ENCODE assay signal across 20 cellular contexts in genomic region chr3:128448491-128448890, GRCh38. TPM values are rescaled to one million over a fixed set of nuclear protein-coding genes. Genes with fewer than 3 reads are reported as not detected.
DNase-seq lines count a peak whose midpoint lies in the region; ATAC-seq and TF ChIP-seq lines count a peak whose summit lies in the region.
"Had no signal": no experiment of that assay in that cellular context is flagged by ENCODE, and none has a peak within 500 bp of the region (broad histone marks: within the 10 kb centered on the region; RNA-seq: fewer than 3 reads in every experiment).

No MANE protein-coding gene starts in this region.

- H3K27me3 Mint-ChIP-seq in activated CD8-positive, alpha-beta T cell treated with anti-CD3 and anti-CD28 coated beads for 36 hours: peaks cover 5% of the 10 kb centered on the region
- peaks cover 2 to 11% (median 4%) of the 10 kb centered on the region in 3 donors for H3K27me3 Mint-ChIP-seq in immature natural killer cell (ENCODE audit: low read depth in 3 of 3)

- no peaks in the 10 kb centered on the region for H3K79me2 ChIP-seq in DND-41 (ENCODE audit: insufficient read depth, low read length)

- peaks cover 18% of the 10 kb centered on the region for H3K9me3 Mint-ChIP-seq in activated CD8-positive, alpha-beta T cell treated with anti-CD3 and anti-CD28 coated beads for 36 hours
- peaks cover 0 to 10% (median 0%) of the 10 kb centered on the region in 6 donors for H3K9me3 Mint-ChIP-seq in immature natural killer cell

- no peak for TF ChIP-seq CTCF in DND-41 (IDR thresholded peaks at IDR 0.05; ENCODE audit: borderline replicate concordance, extremely low read depth, low read length, poor library complexity, severe bottlenecking)
- TF ChIP-seq CTCF in activated CD8-positive, alpha-beta T cell treated with anti-CD3 and anti-CD28 coated beads for 36 hours (IDR thresholded peaks at IDR 0.05): no peak
- no peak for TF ChIP-seq CTCF in GM13976 (IDR thresholded peaks at IDR 0.05; ENCODE audit: borderline replicate concordance, control extremely low read depth, extremely low read depth, insufficient read depth, missing control alignments)

- peak overlapping the region; percentile 18 to 62 (median 46); a peak in 21 of 22 replicates for H3K4me2 ChIP-seq in BLaER1 treated with 17β-estradiol and CSF1 and Interleukin-3, amounts not matched to agents 10 nM and 100 nM
- no peak overlapping the region for H3K4me2 ChIP-seq in DND-41 (ENCODE audit: insufficient read depth, low read length)

- intact Hi-C loops in activated CD8-positive, alpha-beta T cell treated with anti-CD3 and anti-CD28 coated beads for 36 hours (cut with micrococcal nuclease): no loop called here
- intact Hi-C loops in sciatic nerve (cut with DNase I): no loop called here

- no peak overlapping the region for H3K27ac ChIP-seq in BLaER1 treated with 17β-estradiol and CSF1 and Interleukin-3, amounts not matched to agents 10 nM and 100 nM
- H3K27ac ChIP-seq in DND-41 (ENCODE audit: low read length): no peak overlapping the region
- H3K27ac ChIP-seq: Peyer's patch, testis had no signal

- H3K4me1 ChIP-seq in BLaER1 treated with 17β-estradiol and CSF1 and Interleukin-3, amounts not matched to agents 10 nM and 100 nM: peaks cover 8 to 27% (median 22%) of the 10 kb centered on the region in 10 experiments; a peak in 18 of 20 replicates
- H3K4me1 ChIP-seq in DND-41 (ENCODE audit: insufficient read depth, low read length): peaks cover 6% of the 10 kb centered on the region; the same call in 1 of the 2 replicates
- H3K4me1 ChIP-seq: Peyer's patch, testis had no signal

- H3K9me3 ChIP-seq in BLaER1 treated with 17β-estradiol and CSF1 and Interleukin-3, amounts not matched to agents 10 nM and 100 nM (replicated peaks in 1 of 11): peaks cover 0 to 23% (median 0%) of the 10 kb centered on the region in 11 experiments; a peak in 7 of 22 replicates
- H3K9me3 ChIP-seq in DND-41 (ENCODE audit: insufficient read depth, low read length, severe bottlenecking): no peaks in the 10 kb centered on the region
- H3K9me3 ChIP-seq: Peyer's patch, testis had no signal

- peaks cover 21% of the 10 kb centered on the region for H3K4me1 Mint-ChIP-seq in activated CD8-positive, alpha-beta T cell treated with anti-CD3 and anti-CD28 coated beads for 36 hours (ENCODE audit: low read depth)
- H3K4me1 Mint-ChIP-seq in immature natural killer cell: peaks cover 10 to 12% of the 10 kb centered on the region in 2 donors

- no peaks in the 10 kb centered on the region for H3K36me3 ChIP-seq in BLaER1 treated with 17β-estradiol and CSF1 and Interleukin-3, amounts not matched to agents 10 nM and 100 nM
- H3K36me3 ChIP-seq in DND-41 (ENCODE audit: insufficient read depth, low read length): no peaks in the 10 kb centered on the region
- H3K36me3 ChIP-seq: Peyer's patch had no signal

- no peak overlapping the region for H3K4me3 ChIP-seq in BLaER1 treated with 17β-estradiol and CSF1 and Interleukin-3, amounts not matched to agents 10 nM and 100 nM
- no peak overlapping the region for H3K4me3 ChIP-seq in DND-41 (ENCODE audit: low read depth in 1 of 2, low read length in 2 of 2)
- H3K4me3 ChIP-seq: Peyer's patch, testis had no signal

- H4K20me1 ChIP-seq in BLaER1 treated with 17β-estradiol and CSF1 and Interleukin-3, amounts not matched to agents 10 nM and 100 nM: 0 out of 22 replicates have a peak, but pooled peaks cover 0 to 10% (median 0%) of the 10 kb centered on the region in 11 experiments
- H4K20me1 ChIP-seq in DND-41 (ENCODE audit: insufficient read depth, low read length): no peaks in the 10 kb centered on the region

- H3K4me3 Mint-ChIP-seq in activated CD8-positive, alpha-beta T cell treated with anti-CD3 and anti-CD28 coated beads for 36 hours: no peak overlapping the region
- peak overlapping the region in 3 of 5 donors; percentile 19 to 44 (median 25) for H3K4me3 Mint-ChIP-seq in immature natural killer cell

- H3K9ac ChIP-seq in BLaER1 treated with 17β-estradiol and CSF1 and Interleukin-3, amounts not matched to agents 10 nM and 100 nM: no peak overlapping the region
- no peak overlapping the region for H3K9ac ChIP-seq in DND-41 (ENCODE audit: low read depth, low read length)

- peak; percentile 79 for ATAC-seq in DND-41 (ENCODE audit: insufficient read depth, low read depth)
- peak; percentile 68 for ATAC-seq in activated CD8-positive, alpha-beta T cell treated with anti-CD3 and anti-CD28 coated beads for 36 hours
- no peak for ATAC-seq in sciatic nerve

- DNase-seq in DND-41 (peak; percentile 11), immature natural killer cell (no peak), GM13976 (ENCODE audit: low spot score) (no peak), SKM-1 treated with dmso at 0.1 percent for 144 hours (lab: John Stamatoyannopoulos, UW; ENCODE audit: unreplicated experiment) (no peak), sciatic nerve (ENCODE audit: low spot score) (no peak)
- DNase-seq in activated CD8-positive, alpha-beta T cell treated with anti-CD3 and anti-CD28 coated beads for 36 hours: peak; percentile 44
- DNase-seq in activated CD4-positive, CD25-positive, alpha-beta regulatory T cell (lab: John Stamatoyannopoulos, UW): no peak
- DNase-seq: activated effector memory CD4-positive, alpha-beta T cell treated with anti-CD3 and anti-CD28 coated beads, Interleukin-2, amount 50 U/mL, for 16 hours; AML-193; foreskin melanocyte; mesenchymal stem cell; NCI-H1417 treated with DMSO at 0.1 percent for 48 hours; Peyer's patch; stimulated activated CD4-positive, alpha-beta T cell treated with anti-CD3 and anti-CD28 coated beads, Interleukin-4, amount 100 ng/mL, for 4 hours; testis had no signal

- peak overlapping the region; percentile 19; the same call in 1 of the 2 replicates for H2AFZ ChIP-seq in DND-41 (ENCODE audit: low read depth, low read length)

- in situ Hi-C loops in GM13976 (cut with MboI; ENCODE audit: low sequenced_read_pairs, unreplicated experiment): no loop called here

- peaks cover 6% of the 10 kb centered on the region for H3K36me3 Mint-ChIP-seq in activated CD8-positive, alpha-beta T cell treated with anti-CD3 and anti-CD28 coated beads for 36 hours (ENCODE audit: low read depth)
- H3K36me3 Mint-ChIP-seq in immature natural killer cell: no peaks in the 10 kb centered on the region

- H3K27me3 ChIP-seq in BLaER1 treated with 17β-estradiol and CSF1 and Interleukin-3, amounts not matched to agents 10 nM and 100 nM: peaks cover 0 to 2% (median 0%) of the 10 kb centered on the region in 11 experiments; a peak in 2 of 22 replicates
- no peaks in the 10 kb centered on the region for H3K27me3 ChIP-seq in DND-41 (ENCODE audit: insufficient read depth, low read length, poor library complexity)
- H3K27me3 ChIP-seq: Peyer's patch, testis had no signal

- H3K27ac Mint-ChIP-seq in activated CD8-positive, alpha-beta T cell treated with anti-CD3 and anti-CD28 coated beads for 36 hours: peak overlapping the region; percentile 91
- H3K27ac Mint-ChIP-seq in immature natural killer cell: peak overlapping the region in 4 of 6 donors; percentile 9 to 61 (median 53)

- POLR2A ChIA-PET in activated CD8-positive, alpha-beta T cell treated with anti-CD3 and anti-CD28 coated beads for 36 hours (lab: Charles Lee): interaction anchor here (1.0 kb wide), 1 partner anchor 159 kb away, joined by 5 read pairs; no protein-coding TSS in a partner anchor

- CTCF ChIA-PET in activated CD8-positive, alpha-beta T cell treated with anti-CD3 and anti-CD28 coated beads for 36 hours (lab: Charles Lee): interaction anchor here (0.6 to 3.6 kb wide), 5 partner anchors 22 to 273 kb away, joined by 3 to 21 read pairs (median 3); no protein-coding TSS in a partner anchor

RNA-seq across cellular contexts. Expression of gene DNAJB8, which starts 18.2 kb away (rescaled TPM):
- total RNA-seq in activated CD8-positive, alpha-beta T cell treated with anti-CD3 and anti-CD28 coated beads for 36 hours: not detected
- polyA plus RNA-seq in immature natural killer cell: not detected
- total RNA-seq in sciatic nerve: not detected
- total RNA-seq: endothelial cell of umbilical vein, LHCN-M2, Peyer's patch, pulmonary artery endothelial cell had no signal
- polyA plus RNA-seq: endothelial cell of umbilical vein, neural cell had no signal

RNA-seq across cellular contexts. Expression of gene GATA2, which starts 44.5 kb away (rescaled TPM):
- total RNA-seq in activated CD8-positive, alpha-beta T cell treated with anti-CD3 and anti-CD28 coated beads for 36 hours: not detected
- polyA plus RNA-seq in immature natural killer cell: under 1 TPM in 1 of 3 donors, not detected in 2; 0.35 TPM
- total RNA-seq in sciatic nerve: 23.5 TPM
- polyA plus RNA-seq: neural cell had no signal

Comparison
In these comparisons a context has a peak if more than half of its experiments do, and no peak if none do; other contexts are left out.
1. DNase-seq: peak in DND-41 (single experiment) and activated CD8-positive, alpha-beta T cell treated with anti-CD3 and anti-CD28 coated beads for 36 hours (single experiment); none in immature natural killer cell (0 of 3), activated CD4-positive, CD25-positive, alpha-beta regulatory T cell (0 of 4), GM13976 (single experiment), SKM-1 treated with dmso at 0.1 percent for 144 hours (single experiment) and sciatic nerve (single experiment).
2. RNA of gene GATA2, which starts 44.5 kb away (total RNA-seq): 23.5 TPM in sciatic nerve (single experiment); not detected in activated CD8-positive, alpha-beta T cell treated with anti-CD3 and anti-CD28 coated beads for 36 hours; every median in the first group is over 10 times any median in the second.